14 cellular contexts compared by ENCODE assay signal in the genomic region with DNA sequence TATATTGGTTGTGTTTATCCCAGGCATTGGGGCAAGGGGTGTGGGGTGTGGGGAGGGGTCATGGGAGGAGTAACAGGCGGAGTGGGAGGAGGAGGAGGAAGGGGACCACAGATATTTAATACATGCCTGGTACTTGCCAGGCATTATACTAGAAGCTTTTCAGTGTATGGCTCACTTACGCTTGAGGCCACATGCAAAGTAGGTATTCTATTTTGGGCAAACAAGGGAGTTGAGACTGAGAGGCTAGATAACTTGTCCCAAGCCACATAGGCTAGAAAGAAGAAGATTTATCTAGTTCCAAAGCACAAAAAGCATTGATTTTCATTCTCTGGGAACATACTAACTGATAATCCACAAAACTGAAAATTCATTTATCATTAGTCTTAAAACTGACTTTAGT. TPM values are rescaled to one million over a fixed set of nuclear protein-coding genes. Genes with fewer than 3 reads are reported as not detected.
"Had no signal": no experiment of that assay in that cellular context is flagged by ENCODE, and none has a peak within 500 bp of the region (broad histone marks: within the 10 kb centered on the region; RNA-seq: fewer than 3 reads in every experiment).

No MANE protein-coding gene starts in this region.

- H3K36me3 ChIP-seq: cardiac muscle cell, prostate gland, right lobe of liver had no signal

- ATAC-seq: foreskin keratinocyte; naive thymus-derived CD4-positive, alpha-beta T cell; right lobe of liver had no signal

- H3K4me1 Mint-ChIP-seq: activated CD4-positive, alpha-beta T cell treated with anti-CD3 and anti-CD28 coated beads, Interleukin-2, amount 10 ng/mL, durations not matched to agents 24 days and 14 days; activated naive CD4-positive, alpha-beta T cell treated with anti-CD3 and anti-CD28 coated beads, Interleukin-2, amount 10 ng/mL, durations not matched to agents 7 days and 5 days; naive thymus-derived CD4-positive, alpha-beta T cell had no signal

- H3K27ac Mint-ChIP-seq: activated B cell treated with CpG ODN at 0.5 μM for 24 hours; activated CD4-positive, alpha-beta T cell treated with anti-CD3 and anti-CD28 coated beads, Interleukin-2, amount 10 ng/mL, durations not matched to agents 24 days and 14 days; activated naive CD4-positive, alpha-beta T cell treated with anti-CD3 and anti-CD28 coated beads, Interleukin-2, amount 10 ng/mL, durations not matched to agents 7 days and 5 days; activated T-helper 2 cell treated with anti-CD3 and anti-CD28 coated beads, Interferon-gamma antibody, Interleukin-2, Interleukin-4, amounts not matched to agents 10 μg/mL and 5 μg/mL and 100 μg/mL, durations not matched to agents 14 hours and 24 hours and 36 hours; naive thymus-derived CD4-positive, alpha-beta T cell had no signal

- H3K27me3 ChIP-seq: cardiac muscle cell, foreskin keratinocyte, right lobe of liver had no signal

- H3K9me3 ChIP-seq: prostate gland, right lobe of liver had no signal

- DNase-seq: activated B cell treated with CpG ODN at 0.5 μM for 24 hours; activated CD4-positive, alpha-beta T cell treated with anti-CD3 and anti-CD28 coated beads, Interleukin-2, amount 10 ng/mL, durations not matched to agents 24 days and 14 days; activated naive CD4-positive, alpha-beta T cell treated with anti-CD3 and anti-CD28 coated beads, Interleukin-2, amount 10 ng/mL, durations not matched to agents 7 days and 5 days; foreskin keratinocyte; head of caudate nucleus; naive thymus-derived CD4-positive, alpha-beta T cell; right lobe of liver; stimulated activated naive CD4-positive, alpha-beta T cell treated with Interleukin-2 at 50 U/mL for 16 hours; trophoblast cell had no signal

- H3K9me3 Mint-ChIP-seq: activated B cell treated with CpG ODN at 0.5 μM for 24 hours; activated CD4-positive, alpha-beta T cell treated with anti-CD3 and anti-CD28 coated beads, Interleukin-2, amount 10 ng/mL, durations not matched to agents 24 days and 14 days; activated naive CD4-positive, alpha-beta T cell treated with anti-CD3 and anti-CD28 coated beads, Interleukin-2, amount 10 ng/mL, durations not matched to agents 7 days and 5 days; activated T-helper 2 cell treated with anti-CD3 and anti-CD28 coated beads, Interferon-gamma antibody, Interleukin-2, Interleukin-4, amounts not matched to agents 10 μg/mL and 5 μg/mL and 100 μg/mL, durations not matched to agents 14 hours and 24 hours and 36 hours had no signal

- H3K27me3 Mint-ChIP-seq: activated B cell treated with CpG ODN at 0.5 μM for 24 hours; activated naive CD4-positive, alpha-beta T cell treated with anti-CD3 and anti-CD28 coated beads, Interleukin-2, amount 10 ng/mL, durations not matched to agents 7 days and 5 days had no signal

- H3K4me3 Mint-ChIP-seq: activated B cell treated with CpG ODN at 0.5 μM for 24 hours; activated CD4-positive, alpha-beta T cell treated with anti-CD3 and anti-CD28 coated beads, Interleukin-2, amount 10 ng/mL, durations not matched to agents 24 days and 14 days; activated naive CD4-positive, alpha-beta T cell treated with anti-CD3 and anti-CD28 coated beads, Interleukin-2, amount 10 ng/mL, durations not matched to agents 7 days and 5 days; naive thymus-derived CD4-positive, alpha-beta T cell had no signal

- H3K36me3 Mint-ChIP-seq: activated naive CD4-positive, alpha-beta T cell treated with anti-CD3 and anti-CD28 coated beads, Interleukin-2, amount 10 ng/mL, durations not matched to agents 7 days and 5 days; naive thymus-derived CD4-positive, alpha-beta T cell had no signal

- H3K27ac ChIP-seq: cardiac muscle cell, foreskin keratinocyte, prostate gland, right lobe of liver had no signal

- H3K4me3 ChIP-seq: cardiac muscle cell, prostate gland, right lobe of liver had no signal

- H3K4me1 ChIP-seq: prostate gland, right lobe of liver had no signal

RNA-seq across cellular contexts. Expression of a gene that starts 27.2 kb away (rescaled TPM):
- total RNA-seq: activated B cell treated with CpG ODN at 0.5 μM for 24 hours; activated CD4-positive, alpha-beta T cell treated with anti-CD3 and anti-CD28 coated beads, Interleukin-2, amount 10 ng/mL, durations not matched to agents 24 days and 14 days; activated T-helper 2 cell treated with anti-CD3 and anti-CD28 coated beads, Interferon-gamma antibody, Interleukin-2, Interleukin-4, amounts not matched to agents 10 μg/mL and 5 μg/mL and 100 μg/mL, durations not matched to agents 14 hours and 24 hours and 36 hours; endothelial cell of umbilical vein; mononuclear cell; naive thymus-derived CD4-positive, alpha-beta T cell had no signal
